ENCODE assay signal across 19 cellular contexts in genomic region chr12:26648066-26648465, GRCh38.
DNase-seq lines count a peak whose midpoint lies in the region; ATAC-seq, FAIRE-seq and TF ChIP-seq lines count a peak whose summit lies in the region.
"Had no signal": no experiment of that assay in that cellular context is flagged by ENCODE, and none has a peak within 500 bp of the region (broad histone marks: within the 10 kb centered on the region; RNA-seq: fewer than 3 reads in every experiment).

No MANE protein-coding gene starts in this region.

- FAIRE-seq in endothelial cell of umbilical vein (lab: Jason Lieb, UNC): peak; percentile 61
- FAIRE-seq: GM12878 had no signal

- H2AFZ ChIP-seq in GM23248: no peak overlapping the region
- no peak overlapping the region for H2AFZ ChIP-seq in PC-3 (ENCODE audit: low read length)
- H2AFZ ChIP-seq in endothelial cell of umbilical vein (ENCODE audit: low read depth, low read length): no peak overlapping the region
- no peak overlapping the region for H2AFZ ChIP-seq in osteoblast (ENCODE audit: low read length)

- intact Hi-C loops in PC-3 (cut with micrococcal nuclease) (no loop called here), endothelial cell of umbilical vein (cut with micrococcal nuclease) (loop anchor here (1.0 to 2.0 kb wide), 3 partner anchors 43 to 533 kb away; no protein-coding TSS in a partner anchor)

- H3F3A ChIP-seq in GM23248 (ENCODE audit: insufficient read depth) (peaks cover 13% of the 10 kb centered on the region), PC-3 (ENCODE audit: low read length, unreplicated experiment) (no peaks in the 10 kb centered on the region)

- dilution Hi-C loops in endothelial cell of umbilical vein (cut with MboI; ENCODE audit: extremely low pct_ligation_motif_present, low sequenced_read_pairs): no loop called here

- no peaks in the 10 kb centered on the region for H4K20me1 ChIP-seq in GM23248 (ENCODE audit: insufficient read depth)
- no peaks in the 10 kb centered on the region for H4K20me1 ChIP-seq in PC-3 (ENCODE audit: low read length)
- no peaks in the 10 kb centered on the region for H4K20me1 ChIP-seq in endothelial cell of umbilical vein (replicated peaks; ENCODE audit: control insufficient read depth, extremely low read depth, insufficient read depth, low read length)
- H4K20me1 ChIP-seq in osteoblast (ENCODE audit: insufficient read depth, low read length): no peaks in the 10 kb centered on the region

- no peaks in the 10 kb centered on the region for H3K27me3 ChIP-seq in GM23248 (replicated peaks; ENCODE audit: insufficient read depth)
- H3K27me3 ChIP-seq in PC-3 (ENCODE audit: low read length): no peaks in the 10 kb centered on the region
- H3K27me3 ChIP-seq in endothelial cell of umbilical vein (ENCODE audit: control insufficient read depth in 2 of 2, insufficient read depth in 2 of 2, low read length in 2 of 2): no peaks in the 10 kb centered on the region
- no peaks in the 10 kb centered on the region for H3K27me3 ChIP-seq in osteoblast (ENCODE audit: insufficient read depth, low read length)

- H3K9me1 ChIP-seq in endothelial cell of umbilical vein (replicated peaks; ENCODE audit: control insufficient read depth, extremely low read depth, insufficient read depth, low read length): no peaks in the 10 kb centered on the region

- TF ChIP-seq CTCF in PC-3 (conservative IDR thresholded peaks at IDR 0.05; ENCODE audit: low read depth, low read length): no peak
- TF ChIP-seq CTCF in endothelial cell of umbilical vein (IDR thresholded peaks at IDR 0.05; ENCODE audit: extremely low read depth in 1 of 2, insufficient read depth in 1 of 2, low read depth in 1 of 2, low read length in 2 of 2): no peak
- no peak for TF ChIP-seq CTCF in osteoblast (IDR thresholded peaks at IDR 0.05; ENCODE audit: extremely low read depth, low read depth, low read length)

- H3K27me3 Mint-ChIP-seq in activated T-cell treated with anti-CD3 and anti-CD28 coated beads, Interleukin-2, amount 50 U/mL, for 4 hours (ENCODE audit: low read depth): no peaks in the 10 kb centered on the region

- ATAC-seq in PC-3 (no peak), esophagus mucosa (no peak)
- no peak for ATAC-seq in activated T-cell treated with anti-CD3 and anti-CD28 coated beads, Interleukin-2, amount 50 U/mL, for 4 hours
- ATAC-seq: GM12878, HCT116 had no signal

- in situ Hi-C loops in GM23248 (cut with MboI): no loop called here

- peak overlapping the region; percentile 54 for H3K4me2 ChIP-seq in GM23248 (ENCODE audit: unreplicated experiment)
- peak overlapping the region; percentile 6; the same call in 1 of the 2 replicates for H3K4me2 ChIP-seq in PC-3 (ENCODE audit: low read length)
- H3K4me2 ChIP-seq in endothelial cell of umbilical vein (ENCODE audit: insufficient read depth, low read length): peak overlapping the region; percentile 33
- peak overlapping the region; percentile 52 for H3K4me2 ChIP-seq in osteoblast (ENCODE audit: insufficient read depth, low read length)
- H3K4me2 ChIP-seq: KMS-11 had no signal

- CTCF ChIA-PET in PC-3 (lab: Charles Lee): no interaction called here
- CTCF ChIA-PET in endothelial cell of umbilical vein (lab: Charles Lee): interaction anchor here (1.4 to 7.4 kb wide), 3 partner anchors 16 to 529 kb away, joined by 4 to 75 read pairs (median 16); no protein-coding TSS in a partner anchor

- H3K9ac ChIP-seq in GM23248 (no peak overlapping the region), PC-3 (ENCODE audit: low read length) (no peak overlapping the region), endothelial cell of umbilical vein (replicated peaks; ENCODE audit: extremely low read depth, insufficient read depth, low read length) (peak overlapping the region; percentile 35)
- H3K9ac ChIP-seq: KMS-11 had no signal

- 96 to 98% methylated on average over 3 of the region's 3 CpGs for WGBS in GM23248 (ENCODE audit: low coverage in 1 of 2, low lambda C conversion rate in 2 of 2, missing lambda C conversion rate in 2 of 2), 2 experiments

- no TSS peak for BruUV-seq in PC-3 (replicated peaks; lab: Mats Ljungman, UMichigan)
- TSS peak; percentile 47 for BruUV-seq in endothelial cell of umbilical vein (replicated peaks; lab: Mats Ljungman, UMichigan)

- H3K9me3 Mint-ChIP-seq in activated T-cell treated with anti-CD3 and anti-CD28 coated beads, Interleukin-2, amount 50 U/mL, for 4 hours: peaks cover 8% of the 10 kb centered on the region

- no peak overlapping the region for H3K4me3 ChIP-seq in GM23248
- H3K4me3 ChIP-seq in PC-3 (ENCODE audit: low read length): no peak overlapping the region
- H3K4me3 ChIP-seq in endothelial cell of umbilical vein (replicated peaks in 1 of 3; ENCODE audit: insufficient read depth in 1 of 3, low read depth in 1 of 3, low read length in 3 of 3): no peak overlapping the region
- H3K4me3 ChIP-seq in osteoblast (ENCODE audit: insufficient read depth, low read length): no peak overlapping the region
- H3K4me3 ChIP-seq: GM12878 had no signal

- POLR2A ChIA-PET in PC-3 (lab: Charles Lee; ENCODE audit: unreplicated experiment) (no interaction called here), endothelial cell of umbilical vein (lab: Charles Lee) (no interaction called here)

- H3K36me3 ChIP-seq in GM23248 (ENCODE audit: low read depth) (no peaks in the 10 kb centered on the region), PC-3 (ENCODE audit: low read depth, low read length) (no peaks in the 10 kb centered on the region), endothelial cell of umbilical vein (ENCODE audit: control insufficient read depth in 2 of 2, extremely low read depth in 1 of 2, insufficient read depth in 2 of 2, low read length in 2 of 2) (peaks cover 3 to 10% of the 10 kb centered on the region in 2 experiments), osteoblast (ENCODE audit: insufficient read depth, low read length) (no peaks in the 10 kb centered on the region)

- H3K9me3 ChIP-seq in GM23248 (ENCODE audit: low read depth) (no peaks in the 10 kb centered on the region), PC-3 (ENCODE audit: low read length) (no peaks in the 10 kb centered on the region), endothelial cell of umbilical vein (replicated peaks; ENCODE audit: control insufficient read depth, insufficient read depth, low read length) (no peaks in the 10 kb centered on the region), osteoblast (ENCODE audit: low read depth, low read length) (no peaks in the 10 kb centered on the region)

- 0 out of 2 replicates have a peak overlapping the region, but pooled peaks have one; percentile 6 for H3K27ac ChIP-seq in GM23248
- H3K27ac ChIP-seq in PC-3 (ENCODE audit: low read length): no peak overlapping the region
- peak overlapping the region; percentile 85 for H3K27ac ChIP-seq in endothelial cell of umbilical vein (ENCODE audit: insufficient read depth, low read depth, low read length)
- H3K27ac ChIP-seq in osteoblast (ENCODE audit: low read depth, low read length): peak overlapping the region; percentile 81
- H3K27ac ChIP-seq: KMS-11 had no signal

- H3K9me2 ChIP-seq in GM23248 (ENCODE audit: insufficient read depth) (no peaks in the 10 kb centered on the region), PC-3 (replicated peaks; ENCODE audit: low read length) (no peaks in the 10 kb centered on the region)

- H3K79me2 ChIP-seq in GM23248 (ENCODE audit: insufficient read depth): no peaks in the 10 kb centered on the region
- no peaks in the 10 kb centered on the region for H3K79me2 ChIP-seq in PC-3 (ENCODE audit: low read length)
- H3K79me2 ChIP-seq in endothelial cell of umbilical vein (ENCODE audit: control insufficient read depth, insufficient read depth, low read length): no peaks in the 10 kb centered on the region
- no peaks in the 10 kb centered on the region for H3K79me2 ChIP-seq in osteoblast (ENCODE audit: insufficient read depth, low read length)

- no peak overlapping the region for H3K4me3 Mint-ChIP-seq in activated T-cell treated with anti-CD3 and anti-CD28 coated beads, Interleukin-2, amount 50 U/mL, for 4 hours
- H3K4me3 Mint-ChIP-seq: CD14-positive monocyte had no signal

- DNase-seq in GM23248: no peak
- DNase-seq in PC-3: no peak
- peak; percentile 70 for DNase-seq in endothelial cell of umbilical vein (ENCODE audit: low read depth, low spot score)
- no peak for DNase-seq in osteoblast (ENCODE audit: insufficient read length, low spot score, missing footprints)
- DNase-seq in activated T-cell treated with anti-CD3 and anti-CD28 coated beads, Interleukin-2, amount 50 U/mL, for 4 hours: no peak
- DNase-seq in NCI-H345 (lab: John Stamatoyannopoulos, UW): no peak
- no peak for DNase-seq in cerebellar nuclear complex (lab: John Stamatoyannopoulos, UW)
- DNase-seq: AML-193, DMS 273 treated with DMSO at 0.1 percent for 48 hours, GDM1, NCI-H1092, NCI-H446, NCI-H69, SHP77 treated with DMSO at 0.1 percent for 48 hours had no signal

- no peaks in the 10 kb centered on the region for H3K4me1 Mint-ChIP-seq in activated T-cell treated with anti-CD3 and anti-CD28 coated beads, Interleukin-2, amount 50 U/mL, for 4 hours (ENCODE audit: low read depth)
- H3K4me1 Mint-ChIP-seq: CD14-positive monocyte had no signal

- H3K36me3 Mint-ChIP-seq in activated T-cell treated with anti-CD3 and anti-CD28 coated beads, Interleukin-2, amount 50 U/mL, for 4 hours (ENCODE audit: insufficient read depth): peaks cover 55% of the 10 kb centered on the region

- peak; percentile 19 for TF ChIP-seq POLR2A in endothelial cell of umbilical vein (IDR thresholded peaks at IDR 0.05; ENCODE audit: low read depth, low read length)

- peaks cover 26% of the 10 kb centered on the region for H3K4me1 ChIP-seq in GM23248 (ENCODE audit: insufficient read depth)
- H3K4me1 ChIP-seq in PC-3 (ENCODE audit: insufficient read depth, low read length): peaks cover 22% of the 10 kb centered on the region
- H3K4me1 ChIP-seq in endothelial cell of umbilical vein (ENCODE audit: control insufficient read depth, extremely low read depth, insufficient read depth, low read length): peaks cover 23% of the 10 kb centered on the region
- H3K4me1 ChIP-seq in osteoblast (ENCODE audit: insufficient read depth, low read length): peaks cover 26% of the 10 kb centered on the region

TF ChIP-seq in endothelial cell of umbilical vein, 7 proteins besides CTCF, POLR2A, EP300 and RAD21:
- TF ChIP-seq EZH2 (IDR thresholded peaks at IDR 0.05; ENCODE audit: borderline replicate concordance, low read depth, low read length, severe bottlenecking) (no peak), POLR2AphosphoS5 (IDR thresholded peaks at IDR 0.05; ENCODE audit: insufficient read depth, low read depth, low read length) (no peak), JUN (IDR thresholded peaks at IDR 0.05; ENCODE audit: borderline replicate concordance, insufficient read depth, insufficient read length, low read depth) (no peak), FOS (IDR thresholded peaks at IDR 0.05; ENCODE audit: borderline replicate concordance, insufficient read depth, low read length) (no peak), MAX (IDR thresholded peaks at IDR 0.05; ENCODE audit: insufficient read depth, insufficient read length) (no peak), MYC (IDR thresholded peaks at IDR 0.05; ENCODE audit: low read depth, low read length) (no peak), GATA2 (IDR thresholded peaks at IDR 0.05; ENCODE audit: insufficient read depth, insufficient read length, low read depth, low read length) (no peak)
TF ChIP-seq in endothelial cell of umbilical vein: peak in this region for 0.
